ENCODE assay signal across 8 cellular contexts in the genomic region with DNA sequence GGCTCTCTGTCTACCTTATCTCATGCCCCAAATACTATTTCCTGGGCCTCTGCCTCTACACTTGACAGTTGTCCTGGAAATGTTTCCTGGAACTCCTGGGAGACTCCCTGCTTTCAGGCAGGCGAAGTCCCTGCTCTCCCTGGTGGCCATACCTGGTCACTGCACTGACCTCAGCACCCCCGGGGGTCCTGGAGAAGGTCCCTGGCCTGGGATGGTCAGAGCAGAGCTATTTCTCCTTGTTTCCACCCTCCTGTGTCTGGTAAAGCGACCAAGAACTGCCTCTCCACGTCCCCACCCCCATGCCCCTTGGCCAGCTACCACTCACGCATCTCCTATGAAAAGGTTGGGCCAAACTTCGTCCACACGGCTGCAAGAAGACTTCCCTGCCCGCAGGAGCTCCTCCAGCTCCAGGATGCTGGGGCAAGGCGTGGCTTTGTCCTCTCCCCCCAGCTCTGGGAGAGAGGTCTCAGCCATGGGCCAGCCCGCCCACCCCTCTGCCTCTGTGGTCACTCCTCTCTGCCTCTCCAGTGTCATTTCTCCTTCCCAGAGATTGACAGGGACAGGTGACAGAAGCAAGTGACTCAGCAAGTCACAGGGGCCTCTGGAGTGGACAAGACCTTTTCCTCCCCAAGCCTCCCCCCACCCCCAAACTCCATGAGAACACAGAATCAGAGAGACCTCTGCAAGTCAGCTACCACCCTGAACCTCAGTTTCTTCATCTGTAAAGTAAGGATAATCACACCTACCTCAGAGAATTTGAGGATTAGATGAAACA. TPM values are rescaled to one million over a fixed set of nuclear protein-coding genes. Genes with fewer than 3 reads are reported as not detected.
DNase-seq lines count a peak whose midpoint lies in the region; ATAC-seq, FAIRE-seq and TF ChIP-seq lines count a peak whose summit lies in the region.

No MANE protein-coding gene starts in this region.

- no peaks in the 10 kb centered on the region for H3K9me2 ChIP-seq in PC-9 (ENCODE audit: insufficient read depth)

- peaks cover 46% of the 10 kb centered on the region for H3F3A ChIP-seq in PC-9 (ENCODE audit: insufficient read depth, low read depth)

- H3K27me3 ChIP-seq in PC-9 (ENCODE audit: insufficient read depth, low read depth), result no peaks in the 10 kb centered on the region
- H3K27me3 ChIP-seq in gastrocnemius medialis, result no peaks in the 10 kb centered on the region

- peaks cover 2% of the 10 kb centered on the region for H3K36me3 Mint-ChIP-seq in activated naive CD4-positive, alpha-beta T cell treated with anti-CD3 and anti-CD28 coated beads for 36 hours (ENCODE audit: low read depth)
- peaks cover 8% of the 10 kb centered on the region in 2 donors for H3K36me3 Mint-ChIP-seq in activated naive CD4-positive, alpha-beta T cell treated with anti-CD3 and anti-CD28 coated beads, Interleukin-2, amount 50 U/mL, for 72 hours

- H3K4me1 Mint-ChIP-seq in activated naive CD4-positive, alpha-beta T cell treated with anti-CD3 and anti-CD28 coated beads for 36 hours (ENCODE audit: low read depth), result peaks cover 26% of the 10 kb centered on the region

- H2AFZ ChIP-seq in PC-9, result no peak overlapping the region

- in situ Hi-C loops in gastrocnemius medialis (cut with MboI; ENCODE audit: low sequenced_read_pairs in 4 of 4), result loop anchor here in 1 of 4 donors (10.0 kb wide), 1 partner anchor 844 kb away; no protein-coding TSS in a partner anchor

- H3K4me3 Mint-ChIP-seq in activated naive CD4-positive, alpha-beta T cell treated with anti-CD3 and anti-CD28 coated beads for 36 hours, result no peak overlapping the region

- TF ChIP-seq POLR2A in gastrocnemius medialis (IDR thresholded peaks at IDR 0.05) (peak; percentile 88 to 94), GM12891 (IDR thresholded peaks at IDR 0.05; ENCODE audit: low read depth, low read length) (no peak)

- TF ChIP-seq CTCF in PC-9 (conservative IDR thresholded peaks at IDR 0.05), result peak; percentile 74
- peak; percentile 67 for TF ChIP-seq CTCF in epithelial cell of proximal tubule (conservative IDR thresholded peaks at IDR 0.05; ENCODE audit: low read depth, low read length)
- peak; percentile 73 to 95 (median 85) for TF ChIP-seq CTCF in gastrocnemius medialis (IDR thresholded peaks at IDR 0.05 in 4 of 5, conservative IDR thresholded peaks at IDR 0.05 in 1 of 5)

- intact Hi-C loops in activated naive CD4-positive, alpha-beta T cell treated with anti-CD3 and anti-CD28 coated beads for 36 hours (cut with micrococcal nuclease), result loop anchor here (10.0 kb wide), 1 partner anchor 684 kb away; no protein-coding TSS in a partner anchor
- intact Hi-C loops in PC-9 (cut with micrococcal nuclease; ENCODE audit: unreplicated experiment), result loop anchor here (10.0 kb wide), 2 partner anchors 994 to 1224 kb away; no protein-coding TSS in a partner anchor
- intact Hi-C loops in gastrocnemius medialis (cut with DNase I; ENCODE audit: low total_unique reads), result loop anchor here (2.0 to 10.0 kb wide), 2 partner anchors 220 to 954 kb away; a partner anchor contains a TSS

- H3K27me3 Mint-ChIP-seq in activated naive CD4-positive, alpha-beta T cell treated with anti-CD3 and anti-CD28 coated beads for 36 hours (ENCODE audit: low read depth), result no peaks in the 10 kb centered on the region

- H3K36me3 ChIP-seq in PC-9 (ENCODE audit: low read depth) (no peaks in the 10 kb centered on the region), gastrocnemius medialis (no peaks in the 10 kb centered on the region)

- H4K20me1 ChIP-seq in PC-9 (ENCODE audit: insufficient read depth), result 0 out of 2 replicates have a peak, but pooled peaks cover 4% of the 10 kb centered on the region

- peak overlapping the region; percentile 22 for H3K27ac Mint-ChIP-seq in activated naive CD4-positive, alpha-beta T cell treated with anti-CD3 and anti-CD28 coated beads for 36 hours
- H3K27ac Mint-ChIP-seq in activated naive CD4-positive, alpha-beta T cell treated with anti-CD3 and anti-CD28 coated beads, Interleukin-2, amount 50 U/mL, for 72 hours, result peak overlapping the region in 1 of 2 donors; percentile 97

- FAIRE-seq in GM12891 (lab: Jason Lieb, UNC), result no peak

- H3K9me3 ChIP-seq in PC-9 (ENCODE audit: insufficient read depth, low read depth), result no peaks in the 10 kb centered on the region
- no peaks in the 10 kb centered on the region for H3K9me3 ChIP-seq in gastrocnemius medialis

- no peak overlapping the region for H3K4me2 ChIP-seq in PC-9

- BruUV-seq in PC-9 (replicated peaks; lab: Mats Ljungman, UMichigan), result no TSS peak

- H3K27ac ChIP-seq in PC-9, result no peak overlapping the region
- peak overlapping the region; percentile 97 to 100 (median 98) for H3K27ac ChIP-seq in gastrocnemius medialis

- DNase-seq in activated naive CD4-positive, alpha-beta T cell treated with anti-CD3 and anti-CD28 coated beads for 36 hours, result no peak
- no peak for DNase-seq in activated naive CD4-positive, alpha-beta T cell treated with anti-CD3 and anti-CD28 coated beads, Interleukin-2, amount 50 U/mL, for 72 hours (ENCODE audit: low spot score in 2 of 2)
- DNase-seq in PC-9 (peak in 1 of 2 experiments; percentile 48), epithelial cell of proximal tubule (ENCODE audit: low read depth) (no peak), gastrocnemius medialis (peak; percentile 85 to 96), GM12891 (ENCODE audit: insufficient read length, low spot score) (no peak), globus pallidus (ENCODE audit: low spot score) (no peak)

- no peak for ATAC-seq in activated naive CD4-positive, alpha-beta T cell treated with anti-CD3 and anti-CD28 coated beads, Interleukin-2, amount 50 U/mL, for 72 hours
- ATAC-seq in gastrocnemius medialis (peak; percentile 69 to 76), GM19035 (IDR thresholded peaks at IDR 0.05; ENCODE audit: unreplicated experiment) (no peak)

- POLR2A ChIA-PET in PC-9 (lab: Charles Lee; ENCODE audit: unreplicated experiment), result no interaction called here

- H3K4me1 ChIP-seq in PC-9 (replicated peaks; ENCODE audit: insufficient read depth), result peaks cover 29% of the 10 kb centered on the region
- H3K4me1 ChIP-seq in gastrocnemius medialis, result peaks cover 68 to 70% of the 10 kb centered on the region in 2 donors

- no peaks in the 10 kb centered on the region for H3K9me3 Mint-ChIP-seq in activated naive CD4-positive, alpha-beta T cell treated with anti-CD3 and anti-CD28 coated beads for 36 hours
- H3K9me3 Mint-ChIP-seq in activated naive CD4-positive, alpha-beta T cell treated with anti-CD3 and anti-CD28 coated beads, Interleukin-2, amount 50 U/mL, for 72 hours, result peaks cover 0 to 8% of the 10 kb centered on the region in 2 donors

- H3K4me3 ChIP-seq in PC-9 (no peak overlapping the region), epithelial cell of proximal tubule (ENCODE audit: low read depth, low read length) (no peak overlapping the region), gastrocnemius medialis (peak overlapping the region; percentile 52 to 64 (median 61))

- peaks cover 20% of the 10 kb centered on the region for H3K79me2 ChIP-seq in PC-9 (ENCODE audit: low read depth)

- CTCF ChIA-PET in activated naive CD4-positive, alpha-beta T cell treated with anti-CD3 and anti-CD28 coated beads for 36 hours (lab: Charles Lee), result interaction anchor here (0.8 to 3.1 kb wide), 5 partner anchors 10 to 369 kb away, joined by 3 to 10 read pairs (median 3); a partner anchor contains a TSS
- CTCF ChIA-PET in PC-9 (lab: Charles Lee), result interaction anchor here (0.6 kb wide), 3 partner anchors 9 to 462 kb away, joined by 3 to 6 read pairs (median 5); no protein-coding TSS in a partner anchor

TF ChIP-seq in GM12891, 5 proteins besides CTCF, POLR2A, EP300 and RAD21:
- TF ChIP-seq SPI1 (IDR thresholded peaks at IDR 0.05; ENCODE audit: low read depth, low read length), result no peak
- no peak for TF ChIP-seq TAF1 (IDR thresholded peaks at IDR 0.05; ENCODE audit: low read depth, low read length)
- TF ChIP-seq POLR2AphosphoS5 (IDR thresholded peaks at IDR 0.05; ENCODE audit: low read depth, low read length), result no peak
- no peak for TF ChIP-seq PAX5 (IDR thresholded peaks at IDR 0.05; ENCODE audit: insufficient read depth, low read length, severe bottlenecking)
- TF ChIP-seq POU2F2 (IDR thresholded peaks at IDR 0.05; ENCODE audit: low read depth, low read length), result no peak
TF ChIP-seq in GM12891: peak in this region for 0.

RNA-seq across cellular contexts. Expression of a gene that starts 2.6 kb away (rescaled TPM):
- 10 to 100 TPM; 15.3 to 16.9 TPM for total RNA-seq in activated naive CD4-positive, alpha-beta T cell treated with anti-CD3 and anti-CD28 coated beads for 36 hours
- 10 to 100 TPM; 24.9 to 32.2 TPM for total RNA-seq in activated naive CD4-positive, alpha-beta T cell treated with anti-CD3 and anti-CD28 coated beads, Interleukin-2, amount 50 U/mL, for 72 hours
- total RNA-seq in PC-9 (2021) (27.6 and 31.1 TPM in 2 replicates), epithelial cell of proximal tubule (8.0 and 11.3 TPM in 2 replicates), gastrocnemius medialis (100 to 1,000 TPM in 1 of 4 donors, 10 to 100 TPM in 3; 46.2 to 125 (median 68.9) TPM)
- polyA plus RNA-seq in GM12891 (2012; ENCODE audit: low read depth, missing spikeins), result 5.0 TPM

Comparison
In these comparisons a context has a peak if more than half of its experiments do, and no peak if none do; other contexts are left out.
1. DNase-seq: peak in gastrocnemius medialis (2 of 2); none in activated naive CD4-positive, alpha-beta T cell treated with anti-CD3 and anti-CD28 coated beads for 36 hours (single experiment), activated naive CD4-positive, alpha-beta T cell treated with anti-CD3 and anti-CD28 coated beads, Interleukin-2, amount 50 U/mL, for 72 hours (0 of 2), epithelial cell of proximal tubule (single experiment), GM12891 (single experiment) and globus pallidus (single experiment).
2. ATAC-seq: peak in gastrocnemius medialis (2 of 2); none in activated naive CD4-positive, alpha-beta T cell treated with anti-CD3 and anti-CD28 coated beads, Interleukin-2, amount 50 U/mL, for 72 hours (0 of 2) and GM19035 (single experiment).
3. H3K4me3 ChIP-seq: peak in gastrocnemius medialis (4 of 4); none in PC-9 (single experiment) and epithelial cell of proximal tubule (single experiment).
4. Peak in every context shown above with its lines, with median percentiles within 50 percentile points of each other: CTCF ChIP-seq.